In the genomic region with DNA sequence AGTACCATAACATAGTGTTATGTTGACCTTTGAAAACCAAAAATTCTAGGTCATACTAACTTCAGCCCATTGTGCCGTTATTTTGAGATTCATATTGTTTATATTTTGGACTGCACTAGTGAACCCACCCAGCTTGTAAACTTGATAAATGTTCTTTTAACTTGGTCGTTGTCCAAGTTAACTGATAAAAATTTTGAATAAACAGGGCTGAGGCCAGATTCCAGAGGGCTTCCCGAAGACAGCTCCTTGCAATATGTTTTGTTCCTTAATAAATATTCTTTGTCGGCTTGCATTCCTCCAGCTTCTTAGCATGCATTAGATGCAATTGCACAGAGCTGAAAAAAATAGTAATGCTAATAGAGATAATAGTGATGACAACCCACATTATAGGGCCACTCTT, we compare ENCODE assay signal across 16 cellular contexts.
DNase-seq lines count a peak whose midpoint lies in the region; ATAC-seq and TF ChIP-seq lines count a peak whose summit lies in the region.
"Had no signal": no experiment of that assay in that cellular context is flagged by ENCODE, and none has a peak within 500 bp of the region (broad histone marks: within the 10 kb centered on the region; RNA-seq: fewer than 3 reads in every experiment).

No MANE protein-coding gene starts in this region.

- TF ChIP-seq CTCF in VCaP (conservative IDR thresholded peaks at IDR 0.05) (no peak), fibroblast of the aortic adventitia (IDR thresholded peaks at IDR 0.05; ENCODE audit: insufficient read depth, low read length) (no peak), neural cell (IDR thresholded peaks at IDR 0.05; ENCODE audit: poor library complexity, severe bottlenecking) (no peak), gastrocnemius medialis (IDR thresholded peaks at IDR 0.05 in 4 of 5, conservative IDR thresholded peaks at IDR 0.05 in 1 of 5) (no peak)

- no peak for ATAC-seq in GM18517 (IDR thresholded peaks at IDR 0.05; ENCODE audit: unreplicated experiment)
- ATAC-seq in gastrocnemius medialis, result no peak
- ATAC-seq: A549 had no signal

- H3K27me3 ChIP-seq in neural cell (ENCODE audit: insufficient read depth, low read depth, low read length) (no peaks in the 10 kb centered on the region), gastrocnemius medialis (no peaks in the 10 kb centered on the region)

- peak; percentile 42 for DNase-seq in fibroblast of the aortic adventitia (ENCODE audit: low read depth)
- peak; percentile 57 for DNase-seq in left kidney (ENCODE audit: low read depth, low spot score)
- no peak for DNase-seq in SK-N-DZ (ENCODE audit: low spot score)
- DNase-seq in gastrocnemius medialis, result no peak
- no peak for DNase-seq in GF-D8 (lab: John Stamatoyannopoulos, UW)
- DNase-seq: AML-193; Caco-2; CD4-positive, alpha-beta T cell; GDM1; H9 had no signal

- H3K4me3 ChIP-seq in fibroblast of the aortic adventitia (ENCODE audit: low read depth, low read length) (no peak overlapping the region), neural cell (ENCODE audit: low read length) (no peak overlapping the region), gastrocnemius medialis (no peak overlapping the region)
- H3K4me3 ChIP-seq: A549 had no signal

- no peaks in the 10 kb centered on the region for H3F3A ChIP-seq in neural cell (ENCODE audit: insufficient read depth, low read length, poor library complexity, severe bottlenecking)

- no peak overlapping the region for H3K9ac ChIP-seq in neural cell (ENCODE audit: low read length)

- no peaks in the 10 kb centered on the region for H4K20me1 ChIP-seq in neural cell (ENCODE audit: insufficient read depth)

- no peaks in the 10 kb centered on the region for H3K9me2 ChIP-seq in neural cell (ENCODE audit: insufficient read depth, low read length)

- H3K9me3 ChIP-seq in neural cell (ENCODE audit: low read length), result no peaks in the 10 kb centered on the region
- H3K9me3 ChIP-seq in gastrocnemius medialis, result no peaks in the 10 kb centered on the region
- H3K9me3 ChIP-seq: A549, Caco-2 had no signal

- no peak for TF ChIP-seq EP300 in neural cell (conservative IDR thresholded peaks at IDR 0.05; ENCODE audit: poor library complexity, severe bottlenecking)

- in situ Hi-C loops in gastrocnemius medialis (cut with MboI; ENCODE audit: low sequenced_read_pairs in 4 of 4), result no loop called here

- H3K4me1 ChIP-seq in gastrocnemius medialis, result no peaks in the 10 kb centered on the region
- H3K4me1 ChIP-seq: A549, Caco-2 had no signal

- H3K4me2 ChIP-seq in neural cell (ENCODE audit: low read length), result no peak overlapping the region
- H3K4me2 ChIP-seq: A549 had no signal

- TF ChIP-seq POLR2A in gastrocnemius medialis (IDR thresholded peaks at IDR 0.05), result no peak

- TF ChIP-seq RAD21 in neural cell (conservative IDR thresholded peaks at IDR 0.05), result no peak

- intact Hi-C loops in gastrocnemius medialis (cut with DNase I; ENCODE audit: low total_unique reads), result no loop called here

- no peak overlapping the region for H2AFZ ChIP-seq in neural cell (ENCODE audit: low read depth, low read length)

- H3K36me3 ChIP-seq in neural cell (ENCODE audit: insufficient read depth, low read length), result no peaks in the 10 kb centered on the region
- no peaks in the 10 kb centered on the region for H3K36me3 ChIP-seq in gastrocnemius medialis

- H3K27ac ChIP-seq in VCaP, result peak overlapping the region; percentile 30
- peak overlapping the region; percentile 29 for H3K27ac ChIP-seq in neural cell (ENCODE audit: low read length)
- no peak overlapping the region for H3K27ac ChIP-seq in gastrocnemius medialis
- H3K27ac ChIP-seq: 22Rv1, A549, C4-2B had no signal

- H3K79me2 ChIP-seq in neural cell (replicated peaks; ENCODE audit: insufficient read depth, low read length), result no peaks in the 10 kb centered on the region

TF ChIP-seq in neural cell, 6 proteins besides CTCF, POLR2A, EP300 and RAD21:
- TF ChIP-seq REST (IDR thresholded peaks at IDR 0.05; ENCODE audit: borderline replicate concordance), result no peak
- no peak for TF ChIP-seq SMC3 (conservative IDR thresholded peaks at IDR 0.05; ENCODE audit: poor library complexity)
- TF ChIP-seq MXI1 (conservative IDR thresholded peaks at IDR 0.05; ENCODE audit: poor library complexity, severe bottlenecking), result no peak
- no peak for TF ChIP-seq POLR2AphosphoS5 (IDR thresholded peaks at IDR 0.05)
- no peak for TF ChIP-seq TAF1 (IDR thresholded peaks at IDR 0.05; ENCODE audit: low read depth)
- no peak for TF ChIP-seq EZH2 (IDR thresholded peaks at IDR 0.05; ENCODE audit: borderline replicate concordance, insufficient read depth, low read length, poor library complexity, severe bottlenecking)

Comparison
In these comparisons a context has a peak if more than half of its experiments do, and no peak if none do; other contexts are left out.
1. H3K27ac ChIP-seq: peak in VCaP (single experiment) and neural cell (single experiment); none in gastrocnemius medialis (0 of 4).
2. DNase-seq: peak in fibroblast of the aortic adventitia (single experiment) and left kidney (single experiment); none in SK-N-DZ (single experiment), gastrocnemius medialis (0 of 2) and GF-D8 (single experiment).